In genomic region chr5:76716456-76717157, GRCh38 we compare ENCODE assay signal across 8 cellular contexts. TPM values are rescaled to one million over a fixed set of nuclear protein-coding genes. Genes with fewer than 3 reads are reported as not detected.
DNase-seq lines count a peak whose midpoint lies in the region; ATAC-seq and TF ChIP-seq lines count a peak whose summit lies in the region.

No MANE protein-coding gene starts in this region.

- peaks cover 47 to 62% (median 58%) of the 10 kb centered on the region in 3 donors for H3K4me1 Mint-ChIP-seq in CD8-positive, alpha-beta memory T cell
- H3K4me1 Mint-ChIP-seq in brain: peaks cover 42% of the 10 kb centered on the region

- H3K9me3 ChIP-seq in CD8-positive, alpha-beta memory T cell (ENCODE audit: low read length): no peaks in the 10 kb centered on the region
- H3K9me3 ChIP-seq in lower lobe of right lung (no peaks in the 10 kb centered on the region), upper lobe of right lung (no peaks in the 10 kb centered on the region)

- peak overlapping the region; percentile 72 for H3K27ac ChIP-seq in CD8-positive, alpha-beta memory T cell (ENCODE audit: low read depth, low read length)
- H3K27ac ChIP-seq in lower lobe of right lung (peak overlapping the region; percentile 79), upper lobe of right lung (peak overlapping the region; percentile 85)

- CTCF ChIA-PET in CD8-positive, alpha-beta memory T cell (lab: Charles Lee): interaction anchor here (0.9 to 8.6 kb wide), 7 partner anchors 9 to 60 kb away, joined by 3 to 79 read pairs (median 4); no protein-coding TSS in a partner anchor

- intact Hi-C loops in lower lobe of right lung (cut with DNase I) (no loop called here), upper lobe of right lung (cut with DNase I) (no loop called here)

- TF ChIP-seq CTCF in brain (conservative IDR thresholded peaks at IDR 0.05) (no peak), lower lobe of right lung (IDR thresholded peaks at IDR 0.05) (no peak), upper lobe of right lung (IDR thresholded peaks at IDR 0.05) (no peak)

- H3K36me3 ChIP-seq in CD8-positive, alpha-beta memory T cell (ENCODE audit: insufficient read depth, low read length): no peaks in the 10 kb centered on the region
- no peaks in the 10 kb centered on the region for H3K36me3 ChIP-seq in lower lobe of right lung
- H3K36me3 ChIP-seq in upper lobe of right lung: no peaks in the 10 kb centered on the region

- POLR2A ChIA-PET in CD8-positive, alpha-beta memory T cell (lab: Charles Lee): interaction anchor here (0.6 to 1.4 kb wide), 3 partner anchors 16 to 44 kb away, joined by 3 to 8 read pairs (median 8); no protein-coding TSS in a partner anchor

- peaks cover 0 to 24% (median 0%) of the 10 kb centered on the region in 3 donors for H3K36me3 Mint-ChIP-seq in CD8-positive, alpha-beta memory T cell
- H3K36me3 Mint-ChIP-seq in brain: peaks cover 17% of the 10 kb centered on the region

- peak overlapping the region; percentile 80 to 98 (median 91) for H3K4me3 Mint-ChIP-seq in CD8-positive, alpha-beta memory T cell
- peak overlapping the region; percentile 94 to 98 (median 96) for H3K4me3 Mint-ChIP-seq in brain

- peak overlapping the region; percentile 76 to 97 (median 90) for H3K27ac Mint-ChIP-seq in CD8-positive, alpha-beta memory T cell
- peak overlapping the region; percentile 71 to 96 (median 81) for H3K27ac Mint-ChIP-seq in brain

- peaks cover 14% of the 10 kb centered on the region for H3K4me1 ChIP-seq in CD8-positive, alpha-beta memory T cell (ENCODE audit: insufficient read depth, low read length)
- peaks cover 32% of the 10 kb centered on the region for H3K4me1 ChIP-seq in lower lobe of right lung
- peaks cover 16% of the 10 kb centered on the region for H3K4me1 ChIP-seq in upper lobe of right lung

- no peaks in the 10 kb centered on the region for H3K9me3 Mint-ChIP-seq in CD8-positive, alpha-beta memory T cell
- H3K9me3 Mint-ChIP-seq in brain: peaks cover 0 to 2% (median 0%) of the 10 kb centered on the region in 5 experiments

- no peaks in the 10 kb centered on the region for H3K27me3 Mint-ChIP-seq in CD8-positive, alpha-beta memory T cell
- H3K27me3 Mint-ChIP-seq in brain: peaks cover 33% of the 10 kb centered on the region

- peak in 1 of 5 donors; percentile 3 for DNase-seq in CD8-positive, alpha-beta memory T cell
- peak; percentile 2 for DNase-seq in NCI-H510A treated with DMSO at 0.1 percent for 48 hours (lab: John Stamatoyannopoulos, UW)
- DNase-seq in lower lobe of right lung: no peak
- DNase-seq in upper lobe of right lung: no peak
- DNase-seq in CD1c-positive myeloid dendritic cell (ENCODE audit: extremely low spot score): no peak
- no peak for DNase-seq in GDM1 (lab: John Stamatoyannopoulos, UW)

- H3K27me3 ChIP-seq in CD8-positive, alpha-beta memory T cell (ENCODE audit: insufficient read depth, low read length, poor library complexity, severe bottlenecking): no peaks in the 10 kb centered on the region
- peaks cover 33% of the 10 kb centered on the region for H3K27me3 ChIP-seq in lower lobe of right lung (ENCODE audit: low read depth)
- peaks cover 10% of the 10 kb centered on the region for H3K27me3 ChIP-seq in upper lobe of right lung

- peak overlapping the region; percentile 77 for H3K4me3 ChIP-seq in CD8-positive, alpha-beta memory T cell (ENCODE audit: low read length)
- H3K4me3 ChIP-seq in lower lobe of right lung (peak overlapping the region; percentile 72), upper lobe of right lung (peak overlapping the region; percentile 59)

- ATAC-seq in lower lobe of right lung (peak in 1 of 2 donors; percentile 17), upper lobe of right lung (no peak), HG02852 (IDR thresholded peaks at IDR 0.05; ENCODE audit: unreplicated experiment) (no peak)

RNA-seq across cellular contexts. Expression of gene F2R, which starts 0.7 kb away (rescaled TPM):
- 10 to 100 TPM; 26.6 to 27.4 TPM for total RNA-seq in CD8-positive, alpha-beta memory T cell
- 46.5 TPM for polyA plus RNA-seq in CD8-positive, alpha-beta memory T cell
- 3.7 TPM for polyA plus RNA-seq in brain (ENCODE audit: insufficient read depth, low read depth, low replicate concordance)
- total RNA-seq in lower lobe of right lung: 18.6 TPM
- total RNA-seq in upper lobe of right lung: 38.6 TPM
